In genomic region chr11:82901165-82901938, GRCh38 we compare ENCODE assay signal across 8 cellular contexts. TPM values are rescaled to one million over a fixed set of nuclear protein-coding genes. Genes with fewer than 3 reads are reported as not detected.
DNase-seq lines count a peak whose midpoint lies in the region; ATAC-seq and FAIRE-seq lines count a peak whose summit lies in the region.

A gene with protein sequence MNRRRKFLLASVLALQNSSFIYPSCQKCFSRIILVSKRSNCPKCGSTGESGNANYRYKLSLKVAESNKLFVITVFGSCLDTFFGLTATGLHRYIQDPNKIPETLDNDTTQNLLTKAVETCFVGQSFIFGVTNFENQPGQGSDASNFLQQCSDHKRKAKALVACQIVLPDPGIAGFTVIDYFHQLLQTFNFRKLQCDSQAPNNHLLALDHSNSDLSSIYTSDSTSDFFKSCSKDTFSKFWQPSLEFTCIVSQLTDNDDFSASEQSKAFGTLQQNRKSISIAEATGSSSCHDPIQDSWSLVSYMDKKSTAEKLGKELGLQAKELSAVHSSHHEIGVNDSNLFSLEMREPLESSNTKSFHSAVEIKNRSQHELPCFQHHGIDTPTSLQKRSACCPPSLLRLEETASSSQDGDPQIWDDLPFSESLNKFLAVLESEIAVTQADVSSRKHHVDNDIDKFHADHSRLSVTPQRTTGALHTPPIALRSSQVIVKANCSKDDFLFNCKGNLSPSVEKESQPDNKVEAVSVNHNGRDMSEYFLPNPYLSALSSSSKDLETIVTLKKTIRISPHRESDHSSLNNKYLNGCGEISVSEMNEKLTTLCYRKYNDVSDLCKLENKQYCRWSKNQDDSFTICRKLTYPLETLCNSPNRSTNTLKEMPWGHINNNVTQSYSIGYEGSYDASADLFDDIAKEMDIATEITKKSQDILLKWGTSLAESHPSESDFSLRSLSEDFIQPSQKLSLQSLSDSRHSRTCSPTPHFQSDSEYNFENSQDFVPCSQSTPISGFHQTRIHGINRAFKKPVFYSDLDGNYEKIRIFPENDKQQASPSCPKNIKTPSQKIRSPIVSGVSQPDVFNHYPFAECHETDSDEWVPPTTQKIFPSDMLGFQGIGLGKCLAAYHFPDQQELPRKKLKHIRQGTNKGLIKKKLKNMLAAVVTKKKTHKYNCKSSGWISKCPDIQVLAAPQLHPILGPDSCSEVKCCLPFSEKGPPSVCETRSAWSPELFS (plus strand): TSS chr11:82901736. CDS start chr11:82914739, 13,003 bp downstream.

- no peak within 1 kb of the TSS for H2BK120ac ChIP-seq in mesenchymal stem cell (ENCODE audit: low read depth, low read length)

- peak within 1 kb of the TSS; percentile 99 for H2AFZ ChIP-seq in mesenchymal stem cell (ENCODE audit: low read depth, low read length)

- no peak within 1 kb of the TSS for H2BK5ac ChIP-seq in mesenchymal stem cell (ENCODE audit: low read depth, low read length, poor library complexity, severe bottlenecking)

- H3K36me3 ChIP-seq in NT2/D1 (ENCODE audit: insufficient read depth, insufficient read length, low read length) (no peaks in the 10 kb centered on the region), endocrine pancreas (ENCODE audit: control insufficient read depth, insufficient read depth, low read length) (no peaks in the 10 kb centered on the region), mesenchymal stem cell (ENCODE audit: control insufficient read depth in 1 of 2, insufficient read depth in 2 of 2, low read depth in 1 of 2, low read length in 2 of 2) (no peaks in the 10 kb centered on the region)

- peak within 1 kb of the TSS in 1 of 2 experiments; percentile 44 for H3K14ac ChIP-seq in mesenchymal stem cell (ENCODE audit: low read length in 2 of 2)

- under 1% methylated on average over 49 of the region's 49 CpGs for WGBS in mesenchymal stem cell

- peak within 1 kb of the TSS in 1 of 2 experiments; percentile 45 for H2BK12ac ChIP-seq in mesenchymal stem cell (ENCODE audit: low read length in 2 of 2)

- peaks cover 50% of the 10 kb centered on the region for H3K4me1 Mint-ChIP-seq in activated CD8-positive, alpha-beta memory T cell treated with anti-CD3 and anti-CD28 coated beads, Interleukin-2, amount 10 ng/mL, durations not matched to agents 7 days and 5 days

- H3K4me3 ChIP-seq in NT2/D1 (ENCODE audit: insufficient read length, low read depth): peak within 1 kb of the TSS; percentile 81
- H3K4me3 ChIP-seq in endocrine pancreas (ENCODE audit: control insufficient read depth, insufficient read depth, low read length): peak within 1 kb of the TSS; percentile 71
- H3K4me3 ChIP-seq in mesenchymal stem cell (ENCODE audit: insufficient read depth in 1 of 2, low read depth in 1 of 2, low read length in 2 of 2): peak within 1 kb of the TSS; percentile 69 to 91

- FAIRE-seq in HTR-8/SVneo (lab: Jason Lieb, UNC): peak; percentile 65

- H2BK15ac ChIP-seq in mesenchymal stem cell (ENCODE audit: low read depth, poor library complexity, severe bottlenecking): peak within 1 kb of the TSS; percentile 12

- H3K79me1 ChIP-seq in mesenchymal stem cell (replicated peaks; ENCODE audit: low read length, poor library complexity, severe bottlenecking): peaks cover 25% of the 10 kb centered on the region

- H3K27ac ChIP-seq in mesenchymal stem cell (ENCODE audit: low read length, poor library complexity, severe bottlenecking): peak within 1 kb of the TSS; percentile 73

- CTCF ChIA-PET in activated CD8-positive, alpha-beta memory T cell treated with anti-CD3 and anti-CD28 coated beads, Interleukin-2, amount 10 ng/mL, durations not matched to agents 7 days and 5 days (lab: Charles Lee): interaction anchor here (0.7 to 5.3 kb wide), 18 partner anchors 10 to 402 kb away, joined by 3 to 43 read pairs (median 4); partner anchors contain the start of genes PCF11 and RAB30

- peak within 1 kb of the TSS; percentile 91 for H3K4me3 Mint-ChIP-seq in activated CD8-positive, alpha-beta memory T cell treated with anti-CD3 and anti-CD28 coated beads, Interleukin-2, amount 10 ng/mL, durations not matched to agents 7 days and 5 days

- H4K91ac ChIP-seq in mesenchymal stem cell (ENCODE audit: low read length): peak within 1 kb of the TSS; percentile 56

- peak within 1 kb of the TSS in 1 of 2 experiments; percentile 78 for H3K4ac ChIP-seq in mesenchymal stem cell (ENCODE audit: low read depth in 1 of 2, low read length in 2 of 2)

- H3K27me3 ChIP-seq in NT2/D1 (ENCODE audit: insufficient read depth, insufficient read length) (no peaks in the 10 kb centered on the region), endocrine pancreas (ENCODE audit: control insufficient read depth, insufficient read depth, low read length) (no peaks in the 10 kb centered on the region), mesenchymal stem cell (ENCODE audit: control insufficient read depth in 1 of 2, insufficient read depth in 1 of 2, low read length in 2 of 2) (no peaks in the 10 kb centered on the region)

- peaks cover 3% of the 10 kb centered on the region for H3K36me3 Mint-ChIP-seq in activated CD8-positive, alpha-beta memory T cell treated with anti-CD3 and anti-CD28 coated beads, Interleukin-2, amount 10 ng/mL, durations not matched to agents 7 days and 5 days

- H3K9me3 ChIP-seq in NT2/D1 (ENCODE audit: insufficient read depth, low read length) (no peaks in the 10 kb centered on the region), endocrine pancreas (ENCODE audit: control insufficient read depth, low read length) (no peaks in the 10 kb centered on the region), mesenchymal stem cell (ENCODE audit: control insufficient read depth, low read length) (no peaks in the 10 kb centered on the region)

- no peak within 1 kb of the TSS for H3K23ac ChIP-seq in mesenchymal stem cell (ENCODE audit: low read length in 2 of 2)

- ATAC-seq in GM21367 (IDR thresholded peaks at IDR 0.05; ENCODE audit: unreplicated experiment): peak; percentile 67
- peak; percentile 74 for ATAC-seq in activated CD8-positive, alpha-beta memory T cell treated with anti-CD3 and anti-CD28 coated beads, Interleukin-2, amount 10 ng/mL, durations not matched to agents 7 days and 5 days

- no peak within 1 kb of the TSS for H4K8ac ChIP-seq in mesenchymal stem cell (ENCODE audit: low read length)

- H3K4me2 ChIP-seq in mesenchymal stem cell (ENCODE audit: low read length, poor library complexity, severe bottlenecking): peak within 1 kb of the TSS; percentile 83

- peak; percentile 96 for DNase-seq in COLO668 (lab: John Stamatoyannopoulos, UW; ENCODE audit: unreplicated experiment)
- DNase-seq in HTR-8/SVneo (ENCODE audit: insufficient read length, low spot score): peak; percentile 96
- DNase-seq in NT2/D1 (ENCODE audit: low read depth, low spot score): peak; percentile 98
- peak; percentile 98 for DNase-seq in activated CD8-positive, alpha-beta memory T cell treated with anti-CD3 and anti-CD28 coated beads, Interleukin-2, amount 10 ng/mL, durations not matched to agents 7 days and 5 days
- peak; percentile 99 for DNase-seq in mesenchymal stem cell
- DNase-seq in stimulated activated CD8-positive, alpha-beta memory T cell treated with anti-CD3 and anti-CD28 coated beads, Interleukin-12 subunit alpha, Interleukin-12 subunit beta, amount 100 ng/mL, for 4 hours (ENCODE audit: low read depth): peak; percentile 79

- H3K9ac ChIP-seq in NT2/D1 (ENCODE audit: insufficient read length, low read depth) (peak within 1 kb of the TSS; percentile 88), endocrine pancreas (ENCODE audit: control insufficient read depth, insufficient read depth, low read length) (peak within 1 kb of the TSS; percentile 52), mesenchymal stem cell (ENCODE audit: low read length) (peak within 1 kb of the TSS; percentile 95)

- no peak within 1 kb of the TSS for H2AK5ac ChIP-seq in mesenchymal stem cell (ENCODE audit: low read length, severe bottlenecking)

- H3K9me3 Mint-ChIP-seq in activated CD8-positive, alpha-beta memory T cell treated with anti-CD3 and anti-CD28 coated beads, Interleukin-2, amount 10 ng/mL, durations not matched to agents 7 days and 5 days (ENCODE audit: low read depth): no peaks in the 10 kb centered on the region

- no peaks in the 10 kb centered on the region for H3K27me3 Mint-ChIP-seq in activated CD8-positive, alpha-beta memory T cell treated with anti-CD3 and anti-CD28 coated beads, Interleukin-2, amount 10 ng/mL, durations not matched to agents 7 days and 5 days

- H3K4me1 ChIP-seq in NT2/D1 (ENCODE audit: insufficient read depth, insufficient read length) (no peaks in the 10 kb centered on the region), endocrine pancreas (ENCODE audit: control insufficient read depth, insufficient read depth, low read length) (peaks cover 6% of the 10 kb centered on the region), mesenchymal stem cell (ENCODE audit: control insufficient read depth, insufficient read depth, low read depth, low read length) (peaks cover 2% of the 10 kb centered on the region)

- H3K27ac Mint-ChIP-seq in activated CD8-positive, alpha-beta memory T cell treated with anti-CD3 and anti-CD28 coated beads, Interleukin-2, amount 10 ng/mL, durations not matched to agents 7 days and 5 days: peak within 1 kb of the TSS; percentile 99

- peak within 1 kb of the TSS; percentile 34 to 75 for H3K18ac ChIP-seq in mesenchymal stem cell (ENCODE audit: low read depth in 1 of 2, low read length in 2 of 2)

RNA-seq across cellular contexts. Expression of the gene that starts here (rescaled TPM):
- 10 to 100 TPM; 12.0 to 16.2 TPM for total RNA-seq in activated CD8-positive, alpha-beta memory T cell treated with anti-CD3 and anti-CD28 coated beads, Interleukin-2, amount 10 ng/mL, durations not matched to agents 7 days and 5 days
- 1.3 TPM for polyA plus RNA-seq in mesenchymal stem cell (2013, experiment 1 of 2)
- polyA plus RNA-seq in mesenchymal stem cell (2013, experiment 2 of 2): 1.2 TPM

Comparison
In these comparisons a context has a peak if more than half of its experiments do, and no peak if none do; other contexts are left out.
1. Peak in every context shown above with its lines: DNase-seq, ATAC-seq, H3K4me3 ChIP-seq and H3K27ac ChIP-seq.